In genomic region chr9:137715861-137716693, GRCh38 we compare ENCODE assay signal across 8 cellular contexts.
DNase-seq lines count a peak whose midpoint lies in the region; ATAC-seq, FAIRE-seq and TF ChIP-seq lines count a peak whose summit lies in the region.
"Not testable (repeated sequence)": the region's sequence is repeated elsewhere in the genome, so short reads cannot be mapped to it uniquely, and the experiment has no call there.

No MANE protein-coding gene starts in this region.

- peaks cover 85 to 94% (median 92%) of the 10 kb centered on the region in 11 experiments for H3K36me3 ChIP-seq in BLaER1 treated with 17β-estradiol and CSF1 and Interleukin-3, amounts not matched to agents 10 nM and 100 nM
- H3K36me3 ChIP-seq in OCI-LY3 (replicated peaks; ENCODE audit: low read depth, low read length) = peaks cover 34% of the 10 kb centered on the region
- peaks cover 69% of the 10 kb centered on the region; the same call in 2 of the 3 replicates for H3K36me3 ChIP-seq in K562 (ENCODE audit: control insufficient read depth, insufficient read depth, low read length)

- in situ Hi-C loops in K562 (cut with MboI) = not testable (repeated sequence)

- not testable (repeated sequence) for TF ChIP-seq POLR2A in GM12892 (IDR thresholded peaks at IDR 0.05; ENCODE audit: low read depth, low read length); K562 (conservative IDR thresholded peaks at IDR 0.05)

- 83% methylated on average over 7 of the region's 7 CpGs for WGBS in K562 (ENCODE audit: insufficient coverage, low coverage, missing lambda C conversion rate)

- intact Hi-C loops in activated CD4-positive, alpha-beta T cell treated with anti-CD3 and anti-CD28 coated beads for 36 hours (cut with DNase I, micrococcal nuclease) = loop anchor here in 1 of 2 experiments (10.0 kb wide), 1 partner anchor 361 kb away; no protein-coding TSS in a partner anchor
- intact Hi-C loops in K562 (cut with micrococcal nuclease) = not testable (repeated sequence)

- not testable (repeated sequence) for H3K9ac ChIP-seq in BLaER1 treated with 17β-estradiol and CSF1 and Interleukin-3, amounts not matched to agents 10 nM and 100 nM; OCI-LY3 (ENCODE audit: low read length); K562 (ENCODE audit: insufficient read depth in 1 of 2, low read depth in 2 of 2, low read length in 2 of 2)

- H3K79me2 ChIP-seq in OCI-LY3 (ENCODE audit: low read length) (peaks cover 18% of the 10 kb centered on the region), K562 (ENCODE audit: control insufficient read depth, insufficient read depth, low read length) (peaks cover 17% of the 10 kb centered on the region)

- H3K9me3 Mint-ChIP-seq in activated CD4-positive, alpha-beta T cell treated with anti-CD3 and anti-CD28 coated beads for 36 hours (ENCODE audit: low read depth) = peaks cover 24% of the 10 kb centered on the region
- not testable (repeated sequence) for H3K9me3 Mint-ChIP-seq in activated T-helper 17 cell treated with anti-CD3 and anti-CD28 coated beads, Interleukin-2, amount 50 U/mL, for 72 hours; mesothelial cell of epicardium; progenitor cell of endocrine pancreas (ENCODE audit: low read depth)

- H4K20me1 ChIP-seq in BLaER1 treated with 17β-estradiol and CSF1 and Interleukin-3, amounts not matched to agents 10 nM and 100 nM = peaks cover 0 to 67% (median 57%) of the 10 kb centered on the region in 11 experiments; a peak in 17 of 22 replicates
- H4K20me1 ChIP-seq in OCI-LY3 (ENCODE audit: insufficient read depth, low read length); K562 (replicated peaks; ENCODE audit: control insufficient read depth, insufficient read depth, low read length): not testable (repeated sequence)

- H3K36me3 Mint-ChIP-seq in activated CD4-positive, alpha-beta T cell treated with anti-CD3 and anti-CD28 coated beads for 36 hours (ENCODE audit: low read depth) = peaks cover 81% of the 10 kb centered on the region
- H3K36me3 Mint-ChIP-seq in activated T-helper 17 cell treated with anti-CD3 and anti-CD28 coated beads, Interleukin-2, amount 50 U/mL, for 72 hours (ENCODE audit: low read depth) = peaks cover 88% of the 10 kb centered on the region
- peaks cover 56% of the 10 kb centered on the region for H3K36me3 Mint-ChIP-seq in mesothelial cell of epicardium
- H3K36me3 Mint-ChIP-seq in progenitor cell of endocrine pancreas (ENCODE audit: insufficient read depth) = peaks cover 49% of the 10 kb centered on the region

- peaks cover 40 to 94% (median 71%) of the 10 kb centered on the region in 11 experiments for H3K9me3 ChIP-seq in BLaER1 treated with 17β-estradiol and CSF1 and Interleukin-3, amounts not matched to agents 10 nM and 100 nM (replicated peaks in 1 of 11)
- H3K9me3 ChIP-seq in OCI-LY3 (ENCODE audit: insufficient read depth, low read length); K562 (replicated peaks; ENCODE audit: control insufficient read depth, insufficient read depth, low read depth, low read length): not testable (repeated sequence)

- peaks cover 8 to 23% (median 19%) of the 10 kb centered on the region in 10 experiments; a peak in 19 of 20 replicates for H3K4me1 ChIP-seq in BLaER1 treated with 17β-estradiol and CSF1 and Interleukin-3, amounts not matched to agents 10 nM and 100 nM
- H3K4me1 ChIP-seq in OCI-LY3 (ENCODE audit: low read length); K562 (replicated peaks in 1 of 2; ENCODE audit: control insufficient read depth in 2 of 2, insufficient read depth in 2 of 2, low read length in 2 of 2): not testable (repeated sequence)

- H3K4me3 ChIP-seq in BLaER1 treated with 17β-estradiol and CSF1 and Interleukin-3, amounts not matched to agents 10 nM and 100 nM = peak overlapping the region in 8 of 10 experiments; percentile 1 to 57 (median 29); a peak in 9 of 20 replicates
- not testable (repeated sequence) for H3K4me3 ChIP-seq in OCI-LY3 (ENCODE audit: low read length); K562

- not testable (repeated sequence) for BruUV-seq in K562 (replicated peaks; lab: Mats Ljungman, UMichigan)

- FAIRE-seq in GM12892 (lab: Jason Lieb, UNC) (peak; percentile 95), K562 (lab: Jason Lieb, UNC) (peak; percentile 51)

- H3K27ac Mint-ChIP-seq in activated CD4-positive, alpha-beta T cell treated with anti-CD3 and anti-CD28 coated beads for 36 hours = peak overlapping the region; percentile 75
- H3K27ac Mint-ChIP-seq in activated T-helper 17 cell treated with anti-CD3 and anti-CD28 coated beads, Interleukin-2, amount 50 U/mL, for 72 hours = peak overlapping the region; percentile 80
- H3K27ac Mint-ChIP-seq in mesothelial cell of epicardium (peak overlapping the region; percentile 21), progenitor cell of endocrine pancreas (peak overlapping the region; percentile 20)

- ATAC-seq in activated CD4-positive, alpha-beta T cell treated with anti-CD3 and anti-CD28 coated beads for 36 hours; activated T-helper 17 cell treated with anti-CD3 and anti-CD28 coated beads, Interleukin-2, amount 50 U/mL, for 72 hours (replicated peaks); K562: not testable (repeated sequence)

- TF ChIP-seq RAD21 in K562 (CRISPR knock-in tag; conservative IDR thresholded peaks at IDR 0.05 in 1 of 2, IDR thresholded peaks at IDR 0.05 in 1 of 2) = not testable (repeated sequence)

- H3K4me2 ChIP-seq in BLaER1 treated with 17β-estradiol and CSF1 and Interleukin-3, amounts not matched to agents 10 nM and 100 nM = peak overlapping the region in 2 of 11 experiments; percentile 32 to 37; a peak in 3 of 22 replicates
- not testable (repeated sequence) for H3K4me2 ChIP-seq in OCI-LY3 (ENCODE audit: low read length); K562 (ENCODE audit: insufficient read depth, low read length)

- H3K27ac ChIP-seq in BLaER1 treated with 17β-estradiol and CSF1 and Interleukin-3, amounts not matched to agents 10 nM and 100 nM = peak overlapping the region in 5 of 11 experiments; percentile 1 to 46 (median 36); a peak in 7 of 22 replicates
- peak overlapping the region; percentile 48 for H3K27ac ChIP-seq in OCI-LY3 (ENCODE audit: low read length)
- H3K27ac ChIP-seq in K562 (ENCODE audit: extremely low read depth, low read depth, low read length) = not testable (repeated sequence)

- H3K9me1 ChIP-seq in K562 (ENCODE audit: control insufficient read depth, insufficient read depth, low read length) = not testable (repeated sequence)

- POLR2A ChIA-PET in activated CD4-positive, alpha-beta T cell treated with anti-CD3 and anti-CD28 coated beads for 36 hours (lab: Charles Lee); K562 (lab: Yijun Ruan, JAX): not testable (repeated sequence)

- H3K4me1 Mint-ChIP-seq in activated CD4-positive, alpha-beta T cell treated with anti-CD3 and anti-CD28 coated beads for 36 hours = peaks cover 28% of the 10 kb centered on the region
- peaks cover 17% of the 10 kb centered on the region for H3K4me1 Mint-ChIP-seq in activated T-helper 17 cell treated with anti-CD3 and anti-CD28 coated beads, Interleukin-2, amount 50 U/mL, for 72 hours
- H3K4me1 Mint-ChIP-seq in mesothelial cell of epicardium; progenitor cell of endocrine pancreas (ENCODE audit: low read depth): not testable (repeated sequence)

- DNase-seq in GM12892 (ENCODE audit: insufficient read length); activated CD4-positive, alpha-beta T cell treated with anti-CD3 and anti-CD28 coated beads for 36 hours; K562 (ENCODE audit: extremely low read depth in 1 of 4, low spot score in 3 of 4); mesothelial cell of epicardium (ENCODE audit: low spot score in 2 of 2, unreplicated experiment in 2 of 2); progenitor cell of endocrine pancreas (ENCODE audit: low spot score, unreplicated experiment): not testable (repeated sequence)

- not testable (repeated sequence) for TF ChIP-seq CTCF in OCI-LY3 (IDR thresholded peaks at IDR 0.05; ENCODE audit: low read depth, low read length); K562 (IDR thresholded peaks at IDR 0.05 in 2 of 3, conservative IDR thresholded peaks at IDR 0.05 in 1 of 3; ENCODE audit: insufficient read depth in 2 of 3, low read depth in 1 of 3, low read length in 3 of 3); mesothelial cell of epicardium (IDR thresholded peaks at IDR 0.05; ENCODE audit: unreplicated experiment); progenitor cell of endocrine pancreas (IDR thresholded peaks at IDR 0.05; ENCODE audit: unreplicated experiment)

- not testable (repeated sequence) for H3K4me3 Mint-ChIP-seq in activated CD4-positive, alpha-beta T cell treated with anti-CD3 and anti-CD28 coated beads for 36 hours; activated T-helper 17 cell treated with anti-CD3 and anti-CD28 coated beads, Interleukin-2, amount 50 U/mL, for 72 hours; mesothelial cell of epicardium; progenitor cell of endocrine pancreas (ENCODE audit: low read depth)

- H3K27me3 Mint-ChIP-seq in activated CD4-positive, alpha-beta T cell treated with anti-CD3 and anti-CD28 coated beads for 36 hours; activated T-helper 17 cell treated with anti-CD3 and anti-CD28 coated beads, Interleukin-2, amount 50 U/mL, for 72 hours; mesothelial cell of epicardium (ENCODE audit: low read depth); progenitor cell of endocrine pancreas: not testable (repeated sequence)

- not testable (repeated sequence) for H3K27me3 ChIP-seq in BLaER1 treated with 17β-estradiol and CSF1 and Interleukin-3, amounts not matched to agents 10 nM and 100 nM; OCI-LY3 (ENCODE audit: low read depth, low read length); K562 (ENCODE audit: control insufficient read depth in 2 of 2, insufficient read depth in 2 of 2, low read length in 2 of 2)

- CTCF ChIA-PET in activated CD4-positive, alpha-beta T cell treated with anti-CD3 and anti-CD28 coated beads for 36 hours (lab: Charles Lee); K562 (lab: Yijun Ruan, JAX; ENCODE audit: low intra/inter-chr PET ratio): not testable (repeated sequence)

- TF ChIP-seq EP300 in K562 (IDR thresholded peaks at IDR 0.05; ENCODE audit: low read length) = not testable (repeated sequence)

- H2AFZ ChIP-seq in OCI-LY3 (ENCODE audit: low read depth, low read length); K562 (ENCODE audit: low read depth, low read length): not testable (repeated sequence)

Comparison
In these comparisons a context has a peak if more than half of its experiments do, and no peak if none do; other contexts are left out.
1. H3K27ac Mint-ChIP-seq: peak in every context shown above with its lines; median percentile 80 in activated T-helper 17 cell treated with anti-CD3 and anti-CD28 coated beads, Interleukin-2, amount 50 U/mL, for 72 hours; 75 in activated CD4-positive, alpha-beta T cell treated with anti-CD3 and anti-CD28 coated beads for 36 hours; 21 in mesothelial cell of epicardium; 20 in progenitor cell of endocrine pancreas.